In the genomic region with DNA sequence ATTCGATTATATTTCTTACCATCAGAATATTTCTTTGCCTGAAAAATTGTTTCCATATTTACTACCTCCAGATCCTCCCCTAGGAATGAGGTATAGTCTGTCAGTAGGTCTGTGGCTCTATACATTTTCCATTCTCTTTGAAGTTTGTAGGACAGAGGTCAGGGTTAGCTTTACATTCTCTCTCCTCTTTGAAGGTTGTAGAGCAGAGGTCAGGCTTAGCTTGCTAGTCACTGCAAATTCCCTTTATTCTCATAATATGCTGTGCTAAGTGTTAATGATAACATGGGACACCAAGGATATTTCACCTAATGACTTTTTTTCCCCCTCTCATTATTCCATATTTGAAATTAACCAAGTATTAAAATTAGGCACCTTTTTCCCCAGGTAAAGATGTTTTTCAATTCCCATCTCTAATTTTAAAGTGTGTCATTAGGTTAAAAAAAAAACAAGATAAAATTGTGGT, we compare ENCODE assay signal across 1 cellular context.
A peak's percentile ranks its signal among the peaks of the same experiment; 100 is the strongest.
TF ChIP-seq lines count a peak whose summit lies in the region.

No MANE protein-coding gene starts in this region.

TF ChIP-seq in HepG2, 621 proteins besides CTCF, POLR2A, EP300 and RAD21 (continues in another document):
- TF ChIP-seq SAP130 (CRISPR knock-in tag; IDR thresholded peaks at IDR 0.05; ENCODE audit: low read depth) (peak; percentile 70), SRSF9 (IDR thresholded peaks at IDR 0.05; ENCODE audit: borderline replicate concordance, insufficient read depth, low read depth, low read length, poor library complexity, severe bottlenecking) (no peak), BORCS8-MEF2B (CRISPR knock-in tag; IDR thresholded peaks at IDR 0.05) (no peak), ARNTL (CRISPR knock-in tag; IDR thresholded peaks at IDR 0.05) (no peak; the same call in 1 of the 2 replicates), IRX3 (CRISPR knock-in tag; IDR thresholded peaks at IDR 0.05; ENCODE audit: borderline replicate concordance, low read depth) (no peak), PHF5A (CRISPR knock-in tag; IDR thresholded peaks at IDR 0.05; ENCODE audit: low read depth, unreplicated experiment) (no peak), ZNF777 (CRISPR knock-in tag; IDR thresholded peaks at IDR 0.05) (no peak), RAD51 (IDR thresholded peaks at IDR 0.05; ENCODE audit: borderline replicate concordance) (no peak), JUND (CRISPR knock-in tag; IDR thresholded peaks at IDR 0.05) (no peak), TSC22D2 (CRISPR knock-in tag; IDR thresholded peaks at IDR 0.05; ENCODE audit: borderline replicate concordance) (no peak), U2AF1 (optimal IDR thresholded peaks at IDR 0.05; ENCODE audit: low read depth, low read length) (no peak), GLI4 (CRISPR knock-in tag; IDR thresholded peaks at IDR 0.05; ENCODE audit: borderline replicate concordance) (0 out of 2 replicates have a peak, but pooled peaks have one; percentile 37), ZNF652 (CRISPR knock-in tag; IDR thresholded peaks at IDR 0.05; ENCODE audit: borderline replicate concordance, low read depth) (peak; percentile 47; the same call in 1 of the 2 replicates), SMC3 (IDR thresholded peaks at IDR 0.05; ENCODE audit: low read length) (no peak), FIP1L1 (IDR thresholded peaks at IDR 0.05; ENCODE audit: borderline replicate concordance, insufficient read depth, low read depth, low read length) (no peak), ZBTB7A (CRISPR knock-in tag; IDR thresholded peaks at IDR 0.05) (no peak), ERF (CRISPR knock-in tag; IDR thresholded peaks at IDR 0.05) (peak; percentile 80), CHCHD3 (CRISPR knock-in tag; IDR thresholded peaks at IDR 0.05) (no peak), ZNF703 (CRISPR knock-in tag; IDR thresholded peaks at IDR 0.05; ENCODE audit: borderline replicate concordance) (no peak), TCF7 (IDR thresholded peaks at IDR 0.05; ENCODE audit: low read depth) (peak; percentile 99), ZNF354B (CRISPR knock-in tag; IDR thresholded peaks at IDR 0.05) (no peak), GATA4 (IDR thresholded peaks at IDR 0.05; ENCODE audit: borderline replicate concordance, low read depth) (peak; percentile 61; the same call in 1 of the 2 replicates), ZNF121 (CRISPR knock-in tag; IDR thresholded peaks at IDR 0.05) (no peak), SRY (CRISPR knock-in tag; IDR thresholded peaks at IDR 0.05) (no peak), NFATC3 (CRISPR knock-in tag; IDR thresholded peaks at IDR 0.05) (no peak), U2AF2 (IDR thresholded peaks at IDR 0.05; ENCODE audit: low read depth, low read length) (no peak), ZNF24 (IDR thresholded peaks at IDR 0.05) (0 out of 2 replicates have a peak, but pooled peaks have one; percentile 22), ZSCAN22 (CRISPR knock-in tag; IDR thresholded peaks at IDR 0.05) (no peak), TBP (CRISPR knock-in tag; IDR thresholded peaks at IDR 0.05) (no peak), ZNF781 (CRISPR knock-in tag; IDR thresholded peaks at IDR 0.05; ENCODE audit: borderline replicate concordance, not compliant biosample characterization) (no peak), ZNF607 (CRISPR knock-in tag; IDR thresholded peaks at IDR 0.05; ENCODE audit: borderline replicate concordance) (no peak), RFXAP (CRISPR knock-in tag; IDR thresholded peaks at IDR 0.05; ENCODE audit: borderline replicate concordance) (no peak), ZMYM3 (CRISPR knock-in tag; IDR thresholded peaks at IDR 0.05) (no peak), KAT2B (IDR thresholded peaks at IDR 0.05; ENCODE audit: borderline replicate concordance, low read depth, low read length) (no peak), YEATS2 (CRISPR knock-in tag; IDR thresholded peaks at IDR 0.05; ENCODE audit: borderline replicate concordance) (no peak), NFRKB (IDR thresholded peaks at IDR 0.05) (no peak), CBFB (CRISPR knock-in tag; IDR thresholded peaks at IDR 0.05) (no peak), RELA (CRISPR knock-in tag; IDR thresholded peaks at IDR 0.05) (no peak), PHF21A (CRISPR knock-in tag; IDR thresholded peaks at IDR 0.05) (peak; percentile 58; the same call in 1 of the 2 replicates)
- TF ChIP-seq, protein P1, sequence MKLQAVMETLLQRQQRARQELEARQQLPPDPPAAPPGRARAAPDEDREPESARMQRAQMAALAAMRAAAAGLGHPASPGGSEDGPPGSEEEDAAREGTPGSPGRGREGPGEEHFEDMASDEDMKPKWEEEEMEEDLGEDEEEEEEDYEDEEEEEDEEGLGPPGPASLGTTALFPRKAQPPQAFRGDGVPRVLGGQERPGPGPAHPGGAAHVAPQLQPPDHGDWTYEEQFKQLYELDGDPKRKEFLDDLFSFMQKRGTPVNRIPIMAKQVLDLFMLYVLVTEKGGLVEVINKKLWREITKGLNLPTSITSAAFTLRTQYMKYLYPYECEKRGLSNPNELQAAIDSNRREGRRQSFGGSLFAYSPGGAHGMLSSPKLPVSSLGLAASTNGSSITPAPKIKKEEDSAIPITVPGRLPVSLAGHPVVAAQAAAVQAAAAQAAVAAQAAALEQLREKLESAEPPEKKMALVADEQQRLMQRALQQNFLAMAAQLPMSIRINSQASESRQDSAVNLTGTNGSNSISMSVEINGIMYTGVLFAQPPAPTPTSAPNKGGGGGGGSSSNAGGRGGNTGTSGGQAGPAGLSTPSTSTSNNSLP (IDR thresholded peaks at IDR 0.05; ENCODE audit: low read depth, low read length): peak; percentile 56; the same call in 1 of the 2 replicates
- TF ChIP-seq, protein P2, sequence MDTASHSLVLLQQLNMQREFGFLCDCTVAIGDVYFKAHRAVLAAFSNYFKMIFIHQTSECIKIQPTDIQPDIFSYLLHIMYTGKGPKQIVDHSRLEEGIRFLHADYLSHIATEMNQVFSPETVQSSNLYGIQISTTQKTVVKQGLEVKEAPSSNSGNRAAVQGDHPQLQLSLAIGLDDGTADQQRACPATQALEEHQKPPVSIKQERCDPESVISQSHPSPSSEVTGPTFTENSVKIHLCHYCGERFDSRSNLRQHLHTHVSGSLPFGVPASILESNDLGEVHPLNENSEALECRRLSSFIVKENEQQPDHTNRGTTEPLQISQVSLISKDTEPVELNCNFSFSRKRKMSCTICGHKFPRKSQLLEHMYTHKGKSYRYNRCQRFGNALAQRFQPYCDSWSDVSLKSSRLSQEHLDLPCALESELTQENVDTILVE (CRISPR knock-in tag; IDR thresholded peaks at IDR 0.05): no peak
- TF ChIP-seq, protein P3, sequence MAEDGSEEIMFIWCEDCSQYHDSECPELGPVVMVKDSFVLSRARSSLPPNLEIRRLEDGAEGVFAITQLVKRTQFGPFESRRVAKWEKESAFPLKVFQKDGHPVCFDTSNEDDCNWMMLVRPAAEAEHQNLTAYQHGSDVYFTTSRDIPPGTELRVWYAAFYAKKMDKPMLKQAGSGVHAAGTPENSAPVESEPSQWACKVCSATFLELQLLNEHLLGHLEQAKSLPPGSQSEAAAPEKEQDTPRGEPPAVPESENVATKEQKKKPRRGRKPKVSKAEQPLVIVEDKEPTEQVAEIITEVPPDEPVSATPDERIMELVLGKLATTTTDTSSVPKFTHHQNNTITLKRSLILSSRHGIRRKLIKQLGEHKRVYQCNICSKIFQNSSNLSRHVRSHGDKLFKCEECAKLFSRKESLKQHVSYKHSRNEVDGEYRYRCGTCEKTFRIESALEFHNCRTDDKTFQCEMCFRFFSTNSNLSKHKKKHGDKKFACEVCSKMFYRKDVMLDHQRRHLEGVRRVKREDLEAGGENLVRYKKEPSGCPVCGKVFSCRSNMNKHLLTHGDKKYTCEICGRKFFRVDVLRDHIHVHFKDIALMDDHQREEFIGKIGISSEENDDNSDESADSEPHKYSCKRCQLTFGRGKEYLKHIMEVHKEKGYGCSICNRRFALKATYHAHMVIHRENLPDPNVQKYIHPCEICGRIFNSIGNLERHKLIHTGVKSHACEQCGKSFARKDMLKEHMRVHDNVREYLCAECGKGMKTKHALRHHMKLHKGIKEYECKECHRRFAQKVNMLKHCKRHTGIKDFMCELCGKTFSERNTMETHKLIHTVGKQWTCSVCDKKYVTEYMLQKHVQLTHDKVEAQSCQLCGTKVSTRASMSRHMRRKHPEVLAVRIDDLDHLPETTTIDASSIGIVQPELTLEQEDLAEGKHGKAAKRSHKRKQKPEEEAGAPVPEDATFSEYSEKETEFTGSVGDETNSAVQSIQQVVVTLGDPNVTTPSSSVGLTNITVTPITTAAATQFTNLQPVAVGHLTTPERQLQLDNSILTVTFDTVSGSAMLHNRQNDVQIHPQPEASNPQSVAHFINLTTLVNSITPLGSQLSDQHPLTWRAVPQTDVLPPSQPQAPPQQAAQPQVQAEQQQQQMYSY (CRISPR knock-in tag; IDR thresholded peaks at IDR 0.05): no peak
- TF ChIP-seq, protein P4, sequence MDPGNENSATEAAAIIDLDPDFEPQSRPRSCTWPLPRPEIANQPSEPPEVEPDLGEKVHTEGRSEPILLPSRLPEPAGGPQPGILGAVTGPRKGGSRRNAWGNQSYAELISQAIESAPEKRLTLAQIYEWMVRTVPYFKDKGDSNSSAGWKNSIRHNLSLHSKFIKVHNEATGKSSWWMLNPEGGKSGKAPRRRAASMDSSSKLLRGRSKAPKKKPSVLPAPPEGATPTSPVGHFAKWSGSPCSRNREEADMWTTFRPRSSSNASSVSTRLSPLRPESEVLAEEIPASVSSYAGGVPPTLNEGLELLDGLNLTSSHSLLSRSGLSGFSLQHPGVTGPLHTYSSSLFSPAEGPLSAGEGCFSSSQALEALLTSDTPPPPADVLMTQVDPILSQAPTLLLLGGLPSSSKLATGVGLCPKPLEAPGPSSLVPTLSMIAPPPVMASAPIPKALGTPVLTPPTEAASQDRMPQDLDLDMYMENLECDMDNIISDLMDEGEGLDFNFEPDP (CRISPR knock-in tag; conservative IDR thresholded peaks at IDR 0.05): no peak
- TF ChIP-seq, protein P5, sequence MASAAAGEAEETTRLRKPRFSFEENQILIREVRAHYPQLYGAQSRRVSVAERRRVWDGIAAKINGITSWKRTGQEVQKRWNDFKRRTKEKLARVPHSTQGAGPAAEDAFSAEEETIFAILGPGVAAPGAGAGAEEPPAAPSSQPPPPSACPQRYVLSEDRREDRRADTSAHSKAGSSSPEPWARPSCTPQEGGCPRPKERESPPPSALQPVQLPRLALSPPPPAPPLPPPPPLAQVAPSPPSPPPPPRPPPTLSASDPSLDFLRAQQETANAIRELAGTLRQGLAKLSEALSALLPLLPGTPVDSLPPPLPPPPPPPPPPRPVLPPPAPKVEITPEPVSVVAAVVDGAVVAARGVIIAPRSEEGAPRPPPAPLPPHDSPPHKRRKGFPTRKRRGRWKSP (CRISPR knock-in tag; IDR thresholded peaks at IDR 0.05): no peak
- TF ChIP-seq, protein P6, sequence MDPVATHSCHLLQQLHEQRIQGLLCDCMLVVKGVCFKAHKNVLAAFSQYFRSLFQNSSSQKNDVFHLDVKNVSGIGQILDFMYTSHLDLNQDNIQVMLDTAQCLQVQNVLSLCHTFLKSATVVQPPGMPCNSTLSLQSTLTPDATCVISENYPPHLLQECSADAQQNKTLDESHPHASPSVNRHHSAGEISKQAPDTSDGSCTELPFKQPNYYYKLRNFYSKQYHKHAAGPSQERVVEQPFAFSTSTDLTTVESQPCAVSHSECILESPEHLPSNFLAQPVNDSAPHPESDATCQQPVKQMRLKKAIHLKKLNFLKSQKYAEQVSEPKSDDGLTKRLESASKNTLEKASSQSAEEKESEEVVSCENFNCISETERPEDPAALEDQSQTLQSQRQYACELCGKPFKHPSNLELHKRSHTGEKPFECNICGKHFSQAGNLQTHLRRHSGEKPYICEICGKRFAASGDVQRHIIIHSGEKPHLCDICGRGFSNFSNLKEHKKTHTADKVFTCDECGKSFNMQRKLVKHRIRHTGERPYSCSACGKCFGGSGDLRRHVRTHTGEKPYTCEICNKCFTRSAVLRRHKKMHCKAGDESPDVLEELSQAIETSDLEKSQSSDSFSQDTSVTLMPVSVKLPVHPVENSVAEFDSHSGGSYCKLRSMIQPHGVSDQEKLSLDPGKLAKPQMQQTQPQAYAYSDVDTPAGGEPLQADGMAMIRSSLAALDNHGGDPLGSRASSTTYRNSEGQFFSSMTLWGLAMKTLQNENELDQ (CRISPR knock-in tag; IDR thresholded peaks at IDR 0.05; ENCODE audit: borderline replicate concordance): no peak
- TF ChIP-seq, protein P7, sequence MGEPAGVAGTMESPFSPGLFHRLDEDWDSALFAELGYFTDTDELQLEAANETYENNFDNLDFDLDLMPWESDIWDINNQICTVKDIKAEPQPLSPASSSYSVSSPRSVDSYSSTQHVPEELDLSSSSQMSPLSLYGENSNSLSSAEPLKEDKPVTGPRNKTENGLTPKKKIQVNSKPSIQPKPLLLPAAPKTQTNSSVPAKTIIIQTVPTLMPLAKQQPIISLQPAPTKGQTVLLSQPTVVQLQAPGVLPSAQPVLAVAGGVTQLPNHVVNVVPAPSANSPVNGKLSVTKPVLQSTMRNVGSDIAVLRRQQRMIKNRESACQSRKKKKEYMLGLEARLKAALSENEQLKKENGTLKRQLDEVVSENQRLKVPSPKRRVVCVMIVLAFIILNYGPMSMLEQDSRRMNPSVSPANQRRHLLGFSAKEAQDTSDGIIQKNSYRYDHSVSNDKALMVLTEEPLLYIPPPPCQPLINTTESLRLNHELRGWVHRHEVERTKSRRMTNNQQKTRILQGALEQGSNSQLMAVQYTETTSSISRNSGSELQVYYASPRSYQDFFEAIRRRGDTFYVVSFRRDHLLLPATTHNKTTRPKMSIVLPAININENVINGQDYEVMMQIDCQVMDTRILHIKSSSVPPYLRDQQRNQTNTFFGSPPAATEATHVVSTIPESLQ (CRISPR knock-in tag; conservative IDR thresholded peaks at IDR 0.05): no peak
- TF ChIP-seq, protein P8, sequence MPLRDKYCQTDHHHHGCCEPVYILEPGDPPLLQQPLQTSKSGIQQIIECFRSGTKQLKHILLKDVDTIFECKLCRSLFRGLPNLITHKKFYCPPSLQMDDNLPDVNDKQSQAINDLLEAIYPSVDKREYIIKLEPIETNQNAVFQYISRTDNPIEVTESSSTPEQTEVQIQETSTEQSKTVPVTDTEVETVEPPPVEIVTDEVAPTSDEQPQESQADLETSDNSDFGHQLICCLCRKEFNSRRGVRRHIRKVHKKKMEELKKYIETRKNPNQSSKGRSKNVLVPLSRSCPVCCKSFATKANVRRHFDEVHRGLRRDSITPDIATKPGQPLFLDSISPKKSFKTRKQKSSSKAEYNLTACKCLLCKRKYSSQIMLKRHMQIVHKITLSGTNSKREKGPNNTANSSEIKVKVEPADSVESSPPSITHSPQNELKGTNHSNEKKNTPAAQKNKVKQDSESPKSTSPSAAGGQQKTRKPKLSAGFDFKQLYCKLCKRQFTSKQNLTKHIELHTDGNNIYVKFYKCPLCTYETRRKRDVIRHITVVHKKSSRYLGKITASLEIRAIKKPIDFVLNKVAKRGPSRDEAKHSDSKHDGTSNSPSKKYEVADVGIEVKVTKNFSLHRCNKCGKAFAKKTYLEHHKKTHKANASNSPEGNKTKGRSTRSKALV (CRISPR knock-in tag; IDR thresholded peaks at IDR 0.05): no peak
- TF ChIP-seq, protein P9, sequence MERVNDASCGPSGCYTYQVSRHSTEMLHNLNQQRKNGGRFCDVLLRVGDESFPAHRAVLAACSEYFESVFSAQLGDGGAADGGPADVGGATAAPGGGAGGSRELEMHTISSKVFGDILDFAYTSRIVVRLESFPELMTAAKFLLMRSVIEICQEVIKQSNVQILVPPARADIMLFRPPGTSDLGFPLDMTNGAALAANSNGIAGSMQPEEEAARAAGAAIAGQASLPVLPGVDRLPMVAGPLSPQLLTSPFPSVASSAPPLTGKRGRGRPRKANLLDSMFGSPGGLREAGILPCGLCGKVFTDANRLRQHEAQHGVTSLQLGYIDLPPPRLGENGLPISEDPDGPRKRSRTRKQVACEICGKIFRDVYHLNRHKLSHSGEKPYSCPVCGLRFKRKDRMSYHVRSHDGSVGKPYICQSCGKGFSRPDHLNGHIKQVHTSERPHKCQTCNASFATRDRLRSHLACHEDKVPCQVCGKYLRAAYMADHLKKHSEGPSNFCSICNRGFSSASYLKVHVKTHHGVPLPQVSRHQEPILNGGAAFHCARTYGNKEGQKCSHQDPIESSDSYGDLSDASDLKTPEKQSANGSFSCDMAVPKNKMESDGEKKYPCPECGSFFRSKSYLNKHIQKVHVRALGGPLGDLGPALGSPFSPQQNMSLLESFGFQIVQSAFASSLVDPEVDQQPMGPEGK (CRISPR knock-in tag; IDR thresholded peaks at IDR 0.05): 0 out of 2 replicates have a peak, but pooled peaks have one; percentile 49
